In the genomic region with DNA sequence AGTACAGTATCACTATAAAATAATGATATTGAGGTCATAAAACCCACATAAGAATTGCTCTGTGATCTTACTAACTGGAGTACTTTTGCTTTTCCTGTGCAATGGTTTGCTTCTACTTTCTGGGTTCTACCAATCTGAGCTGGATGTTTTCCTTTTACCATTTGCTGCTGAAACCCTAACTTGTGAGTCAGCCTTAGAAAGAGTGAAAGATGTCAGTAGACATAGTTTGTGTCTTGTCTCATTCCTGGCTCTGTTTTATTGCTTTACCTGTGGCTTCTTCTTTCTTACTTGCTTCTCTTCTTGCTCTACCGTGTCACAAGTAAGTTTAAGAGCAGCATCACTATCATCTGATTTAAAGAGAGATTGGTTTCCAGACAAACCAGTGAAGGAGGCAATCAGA, we compare ENCODE assay signal across 20 cellular contexts.
DNase-seq lines count a peak whose midpoint lies in the region; ATAC-seq and TF ChIP-seq lines count a peak whose summit lies in the region.
"Had no signal": no experiment of that assay in that cellular context is flagged by ENCODE, and none has a peak within 500 bp of the region (broad histone marks: within the 10 kb centered on the region; RNA-seq: fewer than 3 reads in every experiment).

No MANE protein-coding gene starts in this region.

- in situ Hi-C loops in brain microvascular endothelial cell (cut with HindIII; ENCODE audit: low pct_ligation_motif_present, low sequenced_read_pairs): no loop called here

- peaks cover 10% of the 10 kb centered on the region; the same call in 1 of the 2 replicates for H3K79me2 ChIP-seq in PC-3 (ENCODE audit: low read length)

- H3K27me3 Mint-ChIP-seq in activated T-cell treated with anti-CD3 and anti-CD28 coated beads, Interleukin-2, amount 50 U/mL, for 24 hours: no peaks in the 10 kb centered on the region
- H3K27me3 Mint-ChIP-seq: activated naive CD8-positive, alpha-beta T cell treated with anti-CD3 and anti-CD28 coated beads, Interleukin-2, amount 10 ng/mL, durations not matched to agents 7 days and 5 days had no signal

- TF ChIP-seq CTCF in PC-3 (conservative IDR thresholded peaks at IDR 0.05; ENCODE audit: low read depth, low read length) (no peak), brain microvascular endothelial cell (IDR thresholded peaks at IDR 0.05; ENCODE audit: low read depth, low read length, missing control alignments) (no peak)

- no peak for DNase-seq in activated T-cell treated with anti-CD3 and anti-CD28 coated beads, Interleukin-2, amount 50 U/mL, for 24 hours
- no peak for DNase-seq in activated T-cell treated with anti-CD3 and anti-CD28 coated beads, Interleukin-2, amount 50 U/mL, for 1 hour
- DNase-seq in PC-3: peak; percentile 41
- DNase-seq in brain microvascular endothelial cell: no peak
- no peak for DNase-seq in stimulated activated effector memory CD8-positive, alpha-beta T cell treated with anti-CD3 and anti-CD28 coated beads, Interleukin-12 subunit alpha, Interleukin-12 subunit beta, amount 100 ng/mL, for 72 hours (ENCODE audit: low spot score in 2 of 2)
- DNase-seq in NCI-H2196 treated with DMSO at 0.1 percent for 48 hours (lab: John Stamatoyannopoulos, UW; ENCODE audit: unreplicated experiment): no peak
- DNase-seq in SK-N-DZ (ENCODE audit: low spot score): no peak
- DNase-seq: activated naive CD8-positive, alpha-beta T cell treated with anti-CD3 and anti-CD28 coated beads, Interleukin-2, amount 10 ng/mL, durations not matched to agents 7 days and 5 days; H7; heart right ventricle; KG1; kidney; NCI-H1105; NCI-H69; PC-9; stimulated activated naive CD4-positive, alpha-beta T cell; upper lobe of right lung had no signal

- H3K36me3 ChIP-seq in PC-3 (ENCODE audit: low read depth, low read length) (peaks cover 41% of the 10 kb centered on the region), brain microvascular endothelial cell (replicated peaks) (peaks cover 13% of the 10 kb centered on the region)

- H3K9me2 ChIP-seq in PC-3 (replicated peaks; ENCODE audit: low read length): no peaks in the 10 kb centered on the region

- no peak overlapping the region for H3K4me3 ChIP-seq in PC-3 (ENCODE audit: low read length)
- no peak overlapping the region for H3K4me3 ChIP-seq in brain microvascular endothelial cell (ENCODE audit: low read depth, low read length)
- H3K4me3 ChIP-seq: heart right ventricle, PC-9, upper lobe of right lung had no signal

- H3K27ac Mint-ChIP-seq in activated T-cell treated with anti-CD3 and anti-CD28 coated beads, Interleukin-2, amount 50 U/mL, for 24 hours: peak overlapping the region; percentile 88
- no peak overlapping the region for H3K27ac Mint-ChIP-seq in stimulated activated effector memory CD8-positive, alpha-beta T cell treated with anti-CD3 and anti-CD28 coated beads, Interleukin-12 subunit alpha, Interleukin-12 subunit beta, amount 100 ng/mL, for 72 hours
- H3K27ac Mint-ChIP-seq: activated naive CD8-positive, alpha-beta T cell treated with anti-CD3 and anti-CD28 coated beads, Interleukin-2, amount 10 ng/mL, durations not matched to agents 7 days and 5 days; mesothelial cell of epicardium had no signal

- peaks cover 88% of the 10 kb centered on the region for H3K36me3 Mint-ChIP-seq in activated T-cell treated with anti-CD3 and anti-CD28 coated beads, Interleukin-2, amount 50 U/mL, for 24 hours (ENCODE audit: low read depth)
- H3K36me3 Mint-ChIP-seq in stimulated activated effector memory CD8-positive, alpha-beta T cell treated with anti-CD3 and anti-CD28 coated beads, Interleukin-12 subunit alpha, Interleukin-12 subunit beta, amount 100 ng/mL, for 72 hours: peaks cover 94% of the 10 kb centered on the region

- H3K27me3 ChIP-seq in PC-3 (ENCODE audit: low read length): no peaks in the 10 kb centered on the region
- H3K27me3 ChIP-seq in brain microvascular endothelial cell (replicated peaks): no peaks in the 10 kb centered on the region
- H3K27me3 ChIP-seq: heart right ventricle, upper lobe of right lung had no signal

- H3K9me3 ChIP-seq in PC-3 (ENCODE audit: low read length): no peaks in the 10 kb centered on the region
- H3K9me3 ChIP-seq: heart right ventricle, upper lobe of right lung had no signal

- H3K9ac ChIP-seq in PC-3 (ENCODE audit: low read length): no peak overlapping the region

- H3K4me1 Mint-ChIP-seq in activated T-cell treated with anti-CD3 and anti-CD28 coated beads, Interleukin-2, amount 50 U/mL, for 24 hours (ENCODE audit: low read depth): peaks cover 25% of the 10 kb centered on the region
- H3K4me1 Mint-ChIP-seq in stimulated activated effector memory CD8-positive, alpha-beta T cell treated with anti-CD3 and anti-CD28 coated beads, Interleukin-12 subunit alpha, Interleukin-12 subunit beta, amount 100 ng/mL, for 72 hours: peaks cover 28% of the 10 kb centered on the region
- H3K4me1 Mint-ChIP-seq: activated naive CD8-positive, alpha-beta T cell treated with anti-CD3 and anti-CD28 coated beads, Interleukin-2, amount 10 ng/mL, durations not matched to agents 7 days and 5 days had no signal

- no peaks in the 10 kb centered on the region for H4K20me1 ChIP-seq in PC-3 (ENCODE audit: low read length)

- H2AFZ ChIP-seq in PC-3 (ENCODE audit: low read length): no peak overlapping the region
- H2AFZ ChIP-seq: PC-9 had no signal

- CTCF ChIA-PET in PC-3 (lab: Charles Lee): no interaction called here

- H3K4me3 Mint-ChIP-seq in activated T-cell treated with anti-CD3 and anti-CD28 coated beads, Interleukin-2, amount 50 U/mL, for 24 hours: no peak overlapping the region
- no peak overlapping the region for H3K4me3 Mint-ChIP-seq in stimulated activated effector memory CD8-positive, alpha-beta T cell treated with anti-CD3 and anti-CD28 coated beads, Interleukin-12 subunit alpha, Interleukin-12 subunit beta, amount 100 ng/mL, for 72 hours
- H3K4me3 Mint-ChIP-seq: activated naive CD8-positive, alpha-beta T cell treated with anti-CD3 and anti-CD28 coated beads, Interleukin-2, amount 10 ng/mL, durations not matched to agents 7 days and 5 days; mesothelial cell of epicardium had no signal

- peaks cover 31% of the 10 kb centered on the region for H3K4me1 ChIP-seq in PC-3 (ENCODE audit: insufficient read depth, low read length)
- H3K4me1 ChIP-seq: upper lobe of right lung had no signal

- intact Hi-C loops in PC-3 (cut with micrococcal nuclease): loop anchor here (5.0 kb wide), 1 partner anchor 59 kb away; the partner anchor contains the start of gene MBD2

- no TSS peak for BruUV-seq in PC-3 (replicated peaks; lab: Mats Ljungman, UMichigan)

- ATAC-seq in PC-3 (peak; percentile 41), GM19452 (IDR thresholded peaks at IDR 0.05; ENCODE audit: unreplicated experiment) (no peak)
- ATAC-seq in stimulated activated effector memory CD8-positive, alpha-beta T cell treated with anti-CD3 and anti-CD28 coated beads, Interleukin-12 subunit alpha, Interleukin-12 subunit beta, amount 100 ng/mL, for 72 hours: peak; percentile 94
- ATAC-seq: heart right ventricle, upper lobe of right lung had no signal

- H3K4me2 ChIP-seq in PC-3 (ENCODE audit: low read length): no peak overlapping the region
- H3K4me2 ChIP-seq: PC-9 had no signal

- POLR2A ChIA-PET in PC-3 (lab: Charles Lee; ENCODE audit: unreplicated experiment): interaction anchor here (0.6 kb wide), 1 partner anchor 30 kb away, joined by 4 read pairs; no protein-coding TSS in a partner anchor

- H3K9me3 Mint-ChIP-seq in activated T-cell treated with anti-CD3 and anti-CD28 coated beads, Interleukin-2, amount 50 U/mL, for 24 hours: no peaks in the 10 kb centered on the region
- H3K9me3 Mint-ChIP-seq in stimulated activated effector memory CD8-positive, alpha-beta T cell treated with anti-CD3 and anti-CD28 coated beads, Interleukin-12 subunit alpha, Interleukin-12 subunit beta, amount 100 ng/mL, for 72 hours: no peaks in the 10 kb centered on the region
- H3K9me3 Mint-ChIP-seq: activated naive CD8-positive, alpha-beta T cell treated with anti-CD3 and anti-CD28 coated beads, Interleukin-2, amount 10 ng/mL, durations not matched to agents 7 days and 5 days; mesothelial cell of epicardium had no signal

- H3K27ac ChIP-seq in PC-3 (ENCODE audit: low read length) (no peak overlapping the region), brain microvascular endothelial cell (peak overlapping the region; percentile 47)
- H3K27ac ChIP-seq: C4-2B, heart right ventricle, PC-9, upper lobe of right lung had no signal

- H3F3A ChIP-seq in PC-3 (ENCODE audit: low read length, unreplicated experiment): no peaks in the 10 kb centered on the region
